In the genomic region with DNA sequence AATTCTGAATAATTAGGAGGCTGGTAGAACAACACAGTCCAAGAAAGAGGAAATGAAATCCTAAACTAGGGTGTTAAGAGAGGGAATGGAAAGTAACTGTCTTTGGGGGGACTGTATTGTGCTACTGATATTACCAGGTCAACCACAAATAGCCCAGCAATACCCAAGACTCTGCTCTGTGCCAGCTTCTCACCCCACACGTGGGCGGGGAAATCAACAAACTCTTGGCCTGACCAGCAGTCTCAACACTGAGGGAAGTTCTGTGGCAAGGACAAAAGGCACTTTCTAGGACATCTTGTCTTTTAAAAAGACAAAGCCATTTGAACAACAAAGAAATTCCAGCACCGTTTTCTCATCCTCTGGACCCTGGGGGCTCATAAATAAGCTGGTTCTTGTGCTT, we compare ENCODE assay signal across 10 cellular contexts.
DNase-seq lines count a peak whose midpoint lies in the region; ATAC-seq and TF ChIP-seq lines count a peak whose summit lies in the region.
"Had no signal": no experiment of that assay in that cellular context is flagged by ENCODE, and none has a peak within 500 bp of the region (broad histone marks: within the 10 kb centered on the region; RNA-seq: fewer than 3 reads in every experiment).

No MANE protein-coding gene starts in this region.

- CTCF ChIA-PET in MCF 10A (lab: Yijun Ruan, JAX), result interaction anchor here (1.0 kb wide), 2 partner anchors 9 to 431 kb away, joined by 4 to 6 read pairs; no protein-coding TSS in a partner anchor

- H3K9ac ChIP-seq in BLaER1 treated with 17β-estradiol and CSF1 and Interleukin-3, amounts not matched to agents 10 nM and 100 nM, result no peak overlapping the region
- no peak overlapping the region for H3K9ac ChIP-seq in H9 (ENCODE audit: extremely low read depth, insufficient read length, low read length)
- H3K9ac ChIP-seq: BLaER1 had no signal

- H3K36me3 ChIP-seq in BLaER1 treated with 17β-estradiol and CSF1 and Interleukin-3, amounts not matched to agents 10 nM and 100 nM, result no peaks in the 10 kb centered on the region
- H3K36me3 ChIP-seq: BLaER1 had no signal

- H4K20me1 ChIP-seq in BLaER1 treated with 17β-estradiol and CSF1 and Interleukin-3, amounts not matched to agents 10 nM and 100 nM, result no peaks in the 10 kb centered on the region
- H4K20me1 ChIP-seq in H9 (ENCODE audit: control insufficient read depth, insufficient read depth, insufficient read length), result no peaks in the 10 kb centered on the region
- H4K20me1 ChIP-seq: BLaER1 had no signal

- H3K4me1 ChIP-seq in BLaER1 treated with 17β-estradiol and CSF1 and Interleukin-3, amounts not matched to agents 10 nM and 100 nM, result peaks cover 24 to 37% (median 32%) of the 10 kb centered on the region in 10 experiments
- no peaks in the 10 kb centered on the region; the same call in 1 of the 2 replicates for H3K4me1 ChIP-seq in H9 (ENCODE audit: insufficient read depth, low read length)

- no peak overlapping the region for H2BK20ac ChIP-seq in H9 (ENCODE audit: low read depth, low read length, poor library complexity, severe bottlenecking)

- H3K36me3 Mint-ChIP-seq in MCF 10A (ENCODE audit: insufficient read depth, unreplicated experiment), result no peaks in the 10 kb centered on the region
- H3K36me3 Mint-ChIP-seq in H9 (ENCODE audit: insufficient read depth in 1 of 3, low read depth in 3 of 3), result no peaks in the 10 kb centered on the region

- H3K18ac ChIP-seq in H9 (ENCODE audit: insufficient read length, low read depth, low read length), result no peak overlapping the region

- whole genome bisulfite sequencing in H9 (ENCODE audit: extremely low coverage, insufficient read length, low lambda C conversion rate), result no CpG with 5 or more reads among the region's 3 CpGs

- H3K23me2 ChIP-seq in H9 (ENCODE audit: insufficient read length, low read depth, low read length, poor library complexity, severe bottlenecking), result no peaks in the 10 kb centered on the region

- H3K4me1 Mint-ChIP-seq in MCF 10A (ENCODE audit: insufficient read depth, unreplicated experiment) (peaks cover 17% of the 10 kb centered on the region), H9 (peaks cover 7 to 25% of the 10 kb centered on the region in 2 experiments)

- peak; percentile 36 for DNase-seq in GM20000 (ENCODE audit: low spot score)
- DNase-seq in MCF 10A (ENCODE audit: unreplicated experiment), result peak; percentile 24
- no peak for DNase-seq in H9
- no peak for DNase-seq in NCI-H128 (lab: John Stamatoyannopoulos, UW; ENCODE audit: unreplicated experiment)
- no peak for DNase-seq in stimulated activated CD8-positive, alpha-beta memory T cell treated with anti-CD3 and anti-CD28 coated beads, Interleukin-4, amount 100 ng/mL, for 48 hours
- no peak for DNase-seq in NCI-H1092 treated with DMSO at 0.1 percent for 48 hours (lab: John Stamatoyannopoulos, UW)
- DNase-seq: T1000 had no signal

- no peak overlapping the region for H3K4me3 Mint-ChIP-seq in MCF 10A (ENCODE audit: unreplicated experiment)
- no peak overlapping the region for H3K4me3 Mint-ChIP-seq in H9

- no peak overlapping the region for H3K56ac ChIP-seq in H9 (ENCODE audit: insufficient read length, low read depth, low read length)

- H2BK15ac ChIP-seq in H9 (ENCODE audit: low read depth, low read length), result no peak overlapping the region

- no peaks in the 10 kb centered on the region for H3K9me3 Mint-ChIP-seq in MCF 10A (ENCODE audit: unreplicated experiment)
- no peaks in the 10 kb centered on the region for H3K9me3 Mint-ChIP-seq in H9

- H2AFZ ChIP-seq in H9 (ENCODE audit: low read length), result no peak overlapping the region

- no peak overlapping the region for H2BK5ac ChIP-seq in H9 (ENCODE audit: insufficient read length, low read length)

- H3K27ac Mint-ChIP-seq in MCF 10A (ENCODE audit: low read depth, unreplicated experiment) (no peak overlapping the region), H9 (peak overlapping the region in 1 of 3 experiments; percentile 34; a peak in 2 of 7 replicates)

- peaks cover 0 to 12% (median 0%) of the 10 kb centered on the region in 11 experiments; a peak in 4 of 22 replicates for H3K9me3 ChIP-seq in BLaER1 treated with 17β-estradiol and CSF1 and Interleukin-3, amounts not matched to agents 10 nM and 100 nM (replicated peaks in 1 of 11)
- H3K9me3 ChIP-seq in H9 (ENCODE audit: control insufficient read depth, low read depth, low read length), result no peaks in the 10 kb centered on the region
- H3K9me3 ChIP-seq: BLaER1 had no signal

- no peak overlapping the region for H2BK120ac ChIP-seq in H9 (ENCODE audit: low read depth, low read length, poor library complexity, severe bottlenecking)

- BruUV-seq in MCF 10A (replicated peaks; lab: Mats Ljungman, UMichigan), result no TSS peak

- H2BK12ac ChIP-seq in H9 (ENCODE audit: insufficient read length, low read depth, low read length), result no peak overlapping the region

- H4K8ac ChIP-seq in H9 (replicated peaks; ENCODE audit: insufficient read length, low read depth, low read length), result no peak overlapping the region

- no peak overlapping the region for H2AK5ac ChIP-seq in H9 (ENCODE audit: insufficient read length, low read length)

- no peaks in the 10 kb centered on the region for H3K79me1 ChIP-seq in H9 (ENCODE audit: insufficient read depth, low read depth, low read length, poor library complexity, severe bottlenecking)

- ATAC-seq in HG03159 (IDR thresholded peaks at IDR 0.05; ENCODE audit: unreplicated experiment), result peak; percentile 66

- no peak overlapping the region for H3T11ph ChIP-seq in H9 (ENCODE audit: low read length)

- no peak overlapping the region for H3K4me3 ChIP-seq in BLaER1 treated with 17β-estradiol and CSF1 and Interleukin-3, amounts not matched to agents 10 nM and 100 nM
- H3K4me3 ChIP-seq: BLaER1 had no signal

- H3K27me3 ChIP-seq in BLaER1 treated with 17β-estradiol and CSF1 and Interleukin-3, amounts not matched to agents 10 nM and 100 nM, result peaks cover 0 to 22% (median 0%) of the 10 kb centered on the region in 11 experiments; a peak in 4 of 22 replicates
- H3K27me3 ChIP-seq in H9 (ENCODE audit: insufficient read depth, low read length), result no peaks in the 10 kb centered on the region
- H3K27me3 ChIP-seq: BLaER1 had no signal

- H3K4me2 ChIP-seq in BLaER1 treated with 17β-estradiol and CSF1 and Interleukin-3, amounts not matched to agents 10 nM and 100 nM, result peak overlapping the region; percentile 19 to 75 (median 35); a peak in 21 of 22 replicates
- no peak overlapping the region for H3K4me2 ChIP-seq in H9 (ENCODE audit: insufficient read depth, insufficient read length, low read length)
- H3K4me2 ChIP-seq: BLaER1 had no signal

- no peak overlapping the region for H3K4ac ChIP-seq in H9 (ENCODE audit: low read depth, low read length)

- no peak overlapping the region for H3K27ac ChIP-seq in BLaER1 treated with 17β-estradiol and CSF1 and Interleukin-3, amounts not matched to agents 10 nM and 100 nM
- H3K27ac ChIP-seq in H9 (ENCODE audit: insufficient read length, low read depth, low read length), result no peak overlapping the region
- H3K27ac ChIP-seq: BLaER1 had no signal

- H3K14ac ChIP-seq in H9 (ENCODE audit: insufficient read depth, low read length), result no peak overlapping the region

- H3K23ac ChIP-seq in H9 (ENCODE audit: insufficient read length, low read depth, low read length), result no peak overlapping the region

- H3K27me3 Mint-ChIP-seq in MCF 10A (ENCODE audit: insufficient read depth, unreplicated experiment), result no peaks in the 10 kb centered on the region
- H3K27me3 Mint-ChIP-seq in H9 (ENCODE audit: low read depth), result no peaks in the 10 kb centered on the region; the same call in 1 of the 2 replicates

- intact Hi-C loops in MCF 10A (cut with micrococcal nuclease), result no loop called here

- no peak for TF ChIP-seq CTCF in GM20000 (IDR thresholded peaks at IDR 0.05; ENCODE audit: extremely low read depth, missing control alignments)
- no peak for TF ChIP-seq CTCF in MCF 10A (IDR thresholded peaks at IDR 0.05; ENCODE audit: unreplicated experiment)
- no peak for TF ChIP-seq CTCF in H9 (conservative IDR thresholded peaks at IDR 0.05)

- H4K91ac ChIP-seq in H9 (ENCODE audit: insufficient read length, low read depth, low read length), result no peak overlapping the region

- no peaks in the 10 kb centered on the region for H3K79me2 ChIP-seq in H9 (ENCODE audit: insufficient read depth, low read length)

- POLR2A ChIA-PET in MCF 10A (lab: Yijun Ruan, JAX), result no interaction called here

- no peak overlapping the region for H4K5ac ChIP-seq in H9 (ENCODE audit: insufficient read length, low read depth, low read length)

Comparison
In these comparisons a context has a peak if more than half of its experiments do, and no peak if none do; other contexts are left out.
1. DNase-seq: peak in GM20000 (single experiment) and MCF 10A (single experiment); none in H9 (single experiment), NCI-H128 (single experiment), stimulated activated CD8-positive, alpha-beta memory T cell treated with anti-CD3 and anti-CD28 coated beads, Interleukin-4, amount 100 ng/mL, for 48 hours (single experiment) and NCI-H1092 treated with DMSO at 0.1 percent for 48 hours (single experiment).